Comparison of ENCODE assay signal across 16 cellular contexts in the genomic region with DNA sequence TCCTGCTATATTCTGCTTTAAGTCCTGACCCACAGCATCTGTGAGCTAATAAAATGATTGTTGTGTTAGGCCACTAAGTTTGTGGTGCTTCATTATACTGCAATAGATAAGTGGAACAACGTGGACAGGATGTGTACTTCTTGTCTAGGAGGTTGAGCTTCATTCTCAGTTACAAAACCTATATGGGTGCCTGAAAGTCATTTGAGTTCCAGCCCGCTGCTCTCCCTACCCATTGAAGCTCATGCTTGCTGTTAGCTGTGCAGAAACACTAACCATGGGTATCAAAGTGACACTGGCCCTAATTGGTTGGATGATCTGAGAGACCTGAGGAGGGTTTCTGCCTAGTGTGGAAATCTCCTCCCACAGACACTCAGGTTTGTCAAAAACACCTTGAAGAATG.
DNase-seq lines count a peak whose midpoint lies in the region; ATAC-seq and TF ChIP-seq lines count a peak whose summit lies in the region.
"Had no signal": no experiment of that assay in that cellular context is flagged by ENCODE, and none has a peak within 500 bp of the region (broad histone marks: within the 10 kb centered on the region; RNA-seq: fewer than 3 reads in every experiment).

No MANE protein-coding gene starts in this region.

- H3K79me2 ChIP-seq in GM23248 (ENCODE audit: insufficient read depth) = no peaks in the 10 kb centered on the region

- no peak overlapping the region for H3K9ac ChIP-seq in GM23248

- no peak overlapping the region for H3K27ac ChIP-seq in GM23248
- no peak overlapping the region for H3K27ac ChIP-seq in right atrium auricular region
- H3K27ac ChIP-seq: left ventricle myocardium inferior, Peyer's patch, WERI-Rb-1 had no signal

- H3K9me3 ChIP-seq in GM23248 (ENCODE audit: low read depth) = no peaks in the 10 kb centered on the region
- no peaks in the 10 kb centered on the region for H3K9me3 ChIP-seq in right atrium auricular region
- H3K9me3 ChIP-seq: left ventricle myocardium inferior, Peyer's patch had no signal

- H3K9me2 ChIP-seq in GM23248 (ENCODE audit: insufficient read depth) = no peaks in the 10 kb centered on the region

- WGBS in GM23248 (ENCODE audit: low coverage in 1 of 2, low lambda C conversion rate in 2 of 2, missing lambda C conversion rate in 2 of 2), 2 experiments = 3 to 9% methylated on average over 2 of the region's 2 CpGs

- no peaks in the 10 kb centered on the region for H3K4me1 ChIP-seq in GM23248 (ENCODE audit: insufficient read depth)
- no peaks in the 10 kb centered on the region for H3K4me1 ChIP-seq in right atrium auricular region
- H3K4me1 ChIP-seq: left ventricle myocardium inferior, Peyer's patch had no signal

- H3F3A ChIP-seq in GM23248 (ENCODE audit: insufficient read depth) = no peaks in the 10 kb centered on the region

- no peaks in the 10 kb centered on the region for H3K27me3 ChIP-seq in GM23248 (replicated peaks; ENCODE audit: insufficient read depth)
- no peaks in the 10 kb centered on the region for H3K27me3 ChIP-seq in right atrium auricular region
- H3K27me3 ChIP-seq: Peyer's patch had no signal

- H3K36me3 ChIP-seq in GM23248 (ENCODE audit: low read depth) (no peaks in the 10 kb centered on the region), right atrium auricular region (no peaks in the 10 kb centered on the region)
- H3K36me3 ChIP-seq: left ventricle myocardium inferior, Peyer's patch, WERI-Rb-1 had no signal

- DNase-seq in GM23248 (no peak), DMS79 (lab: John Stamatoyannopoulos, UW) (no peak), AG08395 (ENCODE audit: low spot score) (no peak), right atrium auricular region (ENCODE audit: low spot score) (no peak)
- DNase-seq: CD8-positive, alpha-beta T cell; left ventricle myocardium inferior; NCI-H1694 treated with DMSO at 0.1 percent for 48 hours; NCI-H524 treated with DMSO at 0.1 percent for 48 hours; Peyer's patch; posterior cingulate gyrus; WERI-Rb-1 had no signal

- no peak overlapping the region for H2AFZ ChIP-seq in GM23248

- no peak for TF ChIP-seq CTCF in right atrium auricular region (IDR thresholded peaks at IDR 0.05)

- no peak overlapping the region for H3K4me2 ChIP-seq in GM23248 (ENCODE audit: unreplicated experiment)

- peak; percentile 73 for ATAC-seq in GM18498 (IDR thresholded peaks at IDR 0.05; ENCODE audit: unreplicated experiment)
- ATAC-seq in GM19468 (IDR thresholded peaks at IDR 0.05; ENCODE audit: extremely low read depth, unreplicated experiment) = peak; percentile 37
- ATAC-seq in HG02852 (IDR thresholded peaks at IDR 0.05; ENCODE audit: unreplicated experiment) = peak; percentile 83
- peak; percentile 62 for ATAC-seq in HG03460 (IDR thresholded peaks at IDR 0.05; ENCODE audit: unreplicated experiment)
- ATAC-seq: CD8-positive, alpha-beta T cell; HCT116 had no signal

- in situ Hi-C loops in GM23248 (cut with MboI) = no loop called here

- H3K4me3 ChIP-seq in GM23248 (no peak overlapping the region), right atrium auricular region (no peak overlapping the region)
- H3K4me3 ChIP-seq: left ventricle myocardium inferior, Peyer's patch had no signal

- no peaks in the 10 kb centered on the region for H4K20me1 ChIP-seq in GM23248 (ENCODE audit: insufficient read depth)
